Comparison of ENCODE assay signal across 1 cellular context in genomic region chr6:135883045-135883444, GRCh38.
TF ChIP-seq lines count a peak whose summit lies in the region.

No MANE protein-coding gene starts in this region.

TF ChIP-seq in GM23338, 12 proteins besides CTCF, POLR2A, EP300 and RAD21 (continued from another document):
- TF ChIP-seq, protein P1, sequence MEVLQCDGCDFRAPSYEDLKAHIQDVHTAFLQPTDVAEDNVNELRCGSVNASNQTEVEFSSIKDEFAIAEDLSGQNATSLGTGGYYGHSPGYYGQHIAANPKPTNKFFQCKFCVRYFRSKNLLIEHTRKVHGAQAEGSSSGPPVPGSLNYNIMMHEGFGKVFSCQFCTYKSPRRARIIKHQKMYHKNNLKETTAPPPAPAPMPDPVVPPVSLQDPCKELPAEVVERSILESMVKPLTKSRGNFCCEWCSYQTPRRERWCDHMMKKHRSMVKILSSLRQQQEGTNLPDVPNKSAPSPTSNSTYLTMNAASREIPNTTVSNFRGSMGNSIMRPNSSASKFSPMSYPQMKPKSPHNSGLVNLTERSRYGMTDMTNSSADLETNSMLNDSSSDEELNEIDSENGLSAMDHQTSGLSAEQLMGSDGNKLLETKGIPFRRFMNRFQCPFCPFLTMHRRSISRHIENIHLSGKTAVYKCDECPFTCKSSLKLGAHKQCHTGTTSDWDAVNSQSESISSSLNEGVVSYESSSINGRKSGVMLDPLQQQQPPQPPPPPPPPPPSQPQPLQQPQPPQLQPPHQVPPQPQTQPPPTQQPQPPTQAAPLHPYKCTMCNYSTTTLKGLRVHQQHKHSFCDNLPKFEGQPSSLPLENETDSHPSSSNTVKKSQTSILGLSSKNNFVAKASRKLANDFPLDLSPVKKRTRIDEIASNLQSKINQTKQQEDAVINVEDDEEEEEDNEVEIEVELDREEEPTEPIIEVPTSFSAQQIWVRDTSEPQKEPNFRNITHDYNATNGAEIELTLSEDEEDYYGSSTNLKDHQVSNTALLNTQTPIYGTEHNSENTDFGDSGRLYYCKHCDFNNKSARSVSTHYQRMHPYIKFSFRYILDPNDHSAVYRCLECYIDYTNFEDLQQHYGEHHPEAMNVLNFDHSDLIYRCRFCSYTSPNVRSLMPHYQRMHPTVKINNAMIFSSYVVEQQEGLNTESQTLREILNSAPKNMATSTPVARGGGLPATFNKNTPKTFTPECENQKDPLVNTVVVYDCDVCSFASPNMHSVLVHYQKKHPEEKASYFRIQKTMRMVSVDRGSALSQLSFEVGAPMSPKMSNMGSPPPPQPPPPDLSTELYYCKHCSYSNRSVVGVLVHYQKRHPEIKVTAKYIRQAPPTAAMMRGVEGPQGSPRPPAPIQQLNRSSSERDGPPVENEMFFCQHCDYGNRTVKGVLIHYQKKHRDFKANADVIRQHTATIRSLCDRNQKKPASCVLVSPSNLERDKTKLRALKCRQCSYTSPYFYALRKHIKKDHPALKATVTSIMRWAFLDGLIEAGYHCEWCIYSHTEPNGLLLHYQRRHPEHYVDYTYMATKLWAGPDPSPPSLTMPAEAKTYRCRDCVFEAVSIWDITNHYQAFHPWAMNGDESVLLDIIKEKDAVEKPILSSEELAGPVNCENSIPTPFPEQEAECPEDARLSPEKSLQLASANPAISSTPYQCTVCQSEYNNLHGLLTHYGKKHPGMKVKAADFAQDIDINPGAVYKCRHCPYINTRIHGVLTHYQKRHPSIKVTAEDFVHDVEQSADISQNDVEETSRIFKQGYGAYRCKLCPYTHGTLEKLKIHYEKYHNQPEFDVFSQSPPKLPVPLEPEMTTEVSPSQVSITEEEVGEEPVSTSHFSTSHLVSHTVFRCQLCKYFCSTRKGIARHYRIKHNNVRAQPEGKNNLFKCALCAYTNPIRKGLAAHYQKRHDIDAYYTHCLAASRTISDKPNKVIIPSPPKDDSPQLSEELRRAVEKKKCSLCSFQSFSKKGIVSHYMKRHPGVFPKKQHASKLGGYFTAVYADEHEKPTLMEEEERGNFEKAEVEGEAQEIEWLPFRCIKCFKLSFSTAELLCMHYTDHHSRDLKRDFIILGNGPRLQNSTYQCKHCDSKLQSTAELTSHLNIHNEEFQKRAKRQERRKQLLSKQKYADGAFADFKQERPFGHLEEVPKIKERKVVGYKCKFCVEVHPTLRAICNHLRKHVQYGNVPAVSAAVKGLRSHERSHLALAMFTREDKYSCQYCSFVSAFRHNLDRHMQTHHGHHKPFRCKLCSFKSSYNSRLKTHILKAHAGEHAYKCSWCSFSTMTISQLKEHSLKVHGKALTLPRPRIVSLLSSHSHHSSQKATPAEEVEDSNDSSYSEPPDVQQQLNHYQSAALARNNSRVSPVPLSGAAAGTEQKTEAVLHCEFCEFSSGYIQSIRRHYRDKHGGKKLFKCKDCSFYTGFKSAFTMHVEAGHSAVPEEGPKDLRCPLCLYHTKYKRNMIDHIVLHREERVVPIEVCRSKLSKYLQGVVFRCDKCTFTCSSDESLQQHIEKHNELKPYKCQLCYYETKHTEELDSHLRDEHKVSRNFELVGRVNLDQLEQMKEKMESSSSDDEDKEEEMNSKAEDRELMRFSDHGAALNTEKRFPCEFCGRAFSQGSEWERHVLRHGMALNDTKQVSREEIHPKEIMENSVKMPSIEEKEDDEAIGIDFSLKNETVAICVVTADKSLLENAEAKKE (CRISPR knock-in tag; IDR thresholded peaks at IDR 0.05) = no peak
- TF ChIP-seq NANOG (IDR thresholded peaks at IDR 0.05; ENCODE audit: borderline replicate concordance) (no peak), JUNB (IDR thresholded peaks at IDR 0.05; ENCODE audit: unreplicated experiment) (no peak)
